ENCODE assay signal across 12 cellular contexts in genomic region chr12:95335948-95336347, GRCh38.
A peak's percentile ranks its signal among the peaks of the same experiment; 100 is the strongest.
DNase-seq lines count a peak whose midpoint lies in the region; FAIRE-seq and TF ChIP-seq lines count a peak whose summit lies in the region.
"Had no signal": no experiment of that assay in that cellular context is flagged by ENCODE, and none has a peak within 500 bp of the region (broad histone marks: within the 10 kb centered on the region; RNA-seq: fewer than 3 reads in every experiment).

No MANE protein-coding gene starts in this region.

- FAIRE-seq in astrocyte (lab: Jason Lieb, UNC): no peak
- FAIRE-seq: GM18507 had no signal

- H3K4me1 ChIP-seq in astrocyte (ENCODE audit: insufficient read depth, low read length) (peaks cover 14% of the 10 kb centered on the region), smooth muscle cell (ENCODE audit: low read depth) (peaks cover 6% of the 10 kb centered on the region)

- peaks cover 2% of the 10 kb centered on the region; the same call in 1 of the 2 replicates for H3K27me3 Mint-ChIP-seq in HFFc6 (ENCODE audit: insufficient read depth)
- H3K27me3 Mint-ChIP-seq in astrocyte (ENCODE audit: low read depth, unreplicated experiment): no peaks in the 10 kb centered on the region

- no peak for TF ChIP-seq CTCF in HFFc6 (IDR thresholded peaks at IDR 0.05)
- TF ChIP-seq CTCF in astrocyte (IDR thresholded peaks at IDR 0.05; ENCODE audit: insufficient read depth, low read depth, low read length): no peak
- TF ChIP-seq CTCF in smooth muscle cell (IDR thresholded peaks at IDR 0.05; ENCODE audit: borderline replicate concordance, insufficient read depth, poor library complexity, severe bottlenecking): no peak

- H3K9me3 Mint-ChIP-seq in HFFc6: no peaks in the 10 kb centered on the region
- no peaks in the 10 kb centered on the region for H3K9me3 Mint-ChIP-seq in astrocyte (ENCODE audit: unreplicated experiment)

- H2AFZ ChIP-seq in astrocyte (ENCODE audit: low read depth, low read length): peak overlapping the region; percentile 65
- peak overlapping the region; percentile 87 for H2AFZ ChIP-seq in smooth muscle cell (ENCODE audit: low read depth)

- H4K20me1 ChIP-seq in astrocyte (ENCODE audit: insufficient read depth, low read length) (no peaks in the 10 kb centered on the region), smooth muscle cell (ENCODE audit: low read depth) (no peaks in the 10 kb centered on the region)

- H3K4me2 ChIP-seq in astrocyte (ENCODE audit: low read length): peak overlapping the region; percentile 75
- peak overlapping the region; percentile 61 for H3K4me2 ChIP-seq in smooth muscle cell
- H3K4me2 ChIP-seq: KMS-11 had no signal

- H3K4me3 Mint-ChIP-seq in HFFc6 (peak overlapping the region; percentile 78), astrocyte (ENCODE audit: unreplicated experiment) (peak overlapping the region; percentile 36)

- H3F3A ChIP-seq in smooth muscle cell (ENCODE audit: low read depth): peaks cover 2% of the 10 kb centered on the region

- H3K27ac ChIP-seq in astrocyte (ENCODE audit: low read depth, low read length) (no peak overlapping the region), smooth muscle cell (ENCODE audit: low read depth) (peak overlapping the region; percentile 50)
- H3K27ac ChIP-seq: KMS-11 had no signal

- H3K9me3 ChIP-seq in astrocyte (ENCODE audit: insufficient read depth, low read depth, low read length) (no peaks in the 10 kb centered on the region), smooth muscle cell (replicated peaks; ENCODE audit: low read depth) (no peaks in the 10 kb centered on the region)

- peaks cover 52% of the 10 kb centered on the region for H3K4me1 Mint-ChIP-seq in HFFc6 (ENCODE audit: low read depth)
- peaks cover 19% of the 10 kb centered on the region for H3K4me1 Mint-ChIP-seq in astrocyte (ENCODE audit: low read depth, unreplicated experiment)

- H3K36me3 ChIP-seq in astrocyte (ENCODE audit: insufficient read depth, low read length) (no peaks in the 10 kb centered on the region), smooth muscle cell (ENCODE audit: low read depth) (no peaks in the 10 kb centered on the region)

- H3K9ac ChIP-seq in astrocyte (ENCODE audit: low read length): peak overlapping the region; percentile 32
- no peak overlapping the region for H3K9ac ChIP-seq in smooth muscle cell (ENCODE audit: low read depth)
- H3K9ac ChIP-seq: KMS-11 had no signal

- no peaks in the 10 kb centered on the region for H3K27me3 ChIP-seq in astrocyte (ENCODE audit: insufficient read depth, low read length)
- no peaks in the 10 kb centered on the region for H3K27me3 ChIP-seq in smooth muscle cell (ENCODE audit: low read depth)

- no peak overlapping the region for H3K4me3 ChIP-seq in astrocyte (ENCODE audit: insufficient read depth, low read depth, low read length)
- H3K4me3 ChIP-seq in smooth muscle cell: no peak overlapping the region
- H3K4me3 ChIP-seq: skin epidermis had no signal

- H3K36me3 Mint-ChIP-seq in HFFc6 (ENCODE audit: low read depth): no peaks in the 10 kb centered on the region
- H3K36me3 Mint-ChIP-seq in astrocyte (ENCODE audit: low read depth, unreplicated experiment): no peaks in the 10 kb centered on the region
- H3K36me3 Mint-ChIP-seq: activated naive CD4-positive, alpha-beta T cell treated with anti-CD3 and anti-CD28 coated beads, Interleukin-2, amount 50 U/mL, for 72 hours had no signal

- H3K79me2 ChIP-seq in astrocyte (ENCODE audit: insufficient read depth, low read length): no peaks in the 10 kb centered on the region
- H3K79me2 ChIP-seq in smooth muscle cell (ENCODE audit: low read depth): no peaks in the 10 kb centered on the region

- 50% methylated on average over 4 of the region's 4 CpGs for WGBS in smooth muscle cell (ENCODE audit: low lambda C conversion rate)

- H3K27ac Mint-ChIP-seq in HFFc6 (peak overlapping the region; percentile 72), astrocyte (ENCODE audit: unreplicated experiment) (peak overlapping the region; percentile 48)

- DNase-seq in HFFc6 (no peak), astrocyte (ENCODE audit: low read depth) (no peak), iris pigment epithelial cell (ENCODE audit: low read depth) (peak; percentile 23), smooth muscle cell (lab: John Stamatoyannopoulos, UW; ENCODE audit: unreplicated experiment) (no peak), mesenteric fat pad (ENCODE audit: low spot score) (no peak)
- no peak for DNase-seq in activated naive CD4-positive, alpha-beta T cell treated with anti-CD3 and anti-CD28 coated beads, Interleukin-2, amount 50 U/mL, for 16 hours
- no peak for DNase-seq in NK-92 treated with Interleukin-12 subunit alpha and Interleukin-12 subunit beta, amount 100 ng/mL, for 24 hours (lab: John Stamatoyannopoulos, UW)
- DNase-seq: activated CD4-positive, alpha-beta T cell treated with anti-CD3 and anti-CD28 coated beads, Interleukin-2, amount 50 U/mL, for 4 hours had no signal
